ENCODE assay signal across 14 cellular contexts in genomic region chr20:9660236-9660868, GRCh38.
A peak's percentile ranks its signal among the peaks of the same experiment; 100 is the strongest.
DNase-seq lines count a peak whose midpoint lies in the region; ATAC-seq and TF ChIP-seq lines count a peak whose summit lies in the region.
"Had no signal": no experiment of that assay in that cellular context is flagged by ENCODE, and none has a peak within 500 bp of the region (broad histone marks: within the 10 kb centered on the region; RNA-seq: fewer than 3 reads in every experiment).

No MANE protein-coding gene starts in this region.

- no peak overlapping the region for H3K23ac ChIP-seq in neuronal stem cell (ENCODE audit: low read depth, low read length, poor library complexity)

- H3K4me3 ChIP-seq in NB4 (ENCODE audit: low read depth, low read length) (no peak overlapping the region), neuronal stem cell (ENCODE audit: low read length in 2 of 2) (no peak overlapping the region)
- H3K4me3 ChIP-seq: upper lobe of right lung had no signal

- H3K4ac ChIP-seq in neuronal stem cell (ENCODE audit: low read length) = no peak overlapping the region

- no peak overlapping the region for H3K14ac ChIP-seq in neuronal stem cell (ENCODE audit: low read length)

- H3K18ac ChIP-seq in neuronal stem cell (ENCODE audit: low read length) = no peak overlapping the region

- no peaks in the 10 kb centered on the region for H3K4me1 ChIP-seq in neuronal stem cell (ENCODE audit: control insufficient read depth in 2 of 2, insufficient read depth in 1 of 2, low read depth in 1 of 2, low read length in 2 of 2)
- H3K4me1 ChIP-seq: upper lobe of right lung had no signal

- intact Hi-C loops in activated CD4-positive, alpha-beta T cell treated with anti-CD3 and anti-CD28 coated beads, Interleukin-2, amount 10 ng/mL, durations not matched to agents 24 days and 14 days (cut with micrococcal nuclease) = no loop called here

- no peak overlapping the region for H2BK12ac ChIP-seq in neuronal stem cell (ENCODE audit: low read length)

- H2AK5ac ChIP-seq in neuronal stem cell (ENCODE audit: low read depth, low read length) = no peak overlapping the region

- H4K91ac ChIP-seq in neuronal stem cell (ENCODE audit: low read depth, low read length, poor library complexity) = no peak overlapping the region

- no peak overlapping the region for H3K4me2 ChIP-seq in neuronal stem cell (ENCODE audit: insufficient read depth, low read length, poor library complexity, severe bottlenecking)

- no peak overlapping the region for H3K9ac ChIP-seq in neuronal stem cell (ENCODE audit: low read depth, low read length, poor library complexity)

- H3K27ac Mint-ChIP-seq in activated CD4-positive, alpha-beta T cell treated with anti-CD3 and anti-CD28 coated beads, Interleukin-2, amount 10 ng/mL, durations not matched to agents 24 days and 14 days = no peak overlapping the region

- no peak overlapping the region for H2BK5ac ChIP-seq in neuronal stem cell (ENCODE audit: low read length)

- no peak overlapping the region for H2BK15ac ChIP-seq in neuronal stem cell (ENCODE audit: low read length)

- no peak for ATAC-seq in GM21367 (IDR thresholded peaks at IDR 0.05; ENCODE audit: unreplicated experiment)
- no peak for ATAC-seq in activated T-cell treated with anti-CD3 and anti-CD28 coated beads, Interleukin-2, amount 50 U/mL, for 4 hours
- ATAC-seq: upper lobe of right lung had no signal

- TF ChIP-seq POLR2A in NB4 (IDR thresholded peaks at IDR 0.05; ENCODE audit: extremely low read depth, insufficient read length) = no peak

- peaks cover 0 to 2% (median 0%) of the 10 kb centered on the region in 3 experiments for H3K27me3 ChIP-seq in neuronal stem cell (ENCODE audit: control insufficient read depth in 3 of 3, insufficient read depth in 3 of 3, low read depth in 1 of 3, low read length in 3 of 3)
- H3K27me3 ChIP-seq: neutrophil had no signal

- H3K79me1 ChIP-seq in neuronal stem cell (ENCODE audit: low read depth, low read length) = no peaks in the 10 kb centered on the region

- WGBS in neuronal stem cell (ENCODE audit: extremely low coverage in 2 of 2, insufficient read length in 2 of 2, insufficient replicate concordance in 1 of 2), 2 donors = 100% methylated on average over 3 of the region's 8 CpGs; no CpG with 5 or more reads in 1 of the 2 donors

- no peak overlapping the region for H2AFZ ChIP-seq in neuronal stem cell (ENCODE audit: low read length)

- H3K27me3 Mint-ChIP-seq in activated CD4-positive, alpha-beta T cell treated with anti-CD3 and anti-CD28 coated beads, Interleukin-2, amount 10 ng/mL, durations not matched to agents 24 days and 14 days = no peaks in the 10 kb centered on the region
- no peaks in the 10 kb centered on the region for H3K27me3 Mint-ChIP-seq in activated T-cell treated with anti-CD3 and anti-CD28 coated beads, Interleukin-2, amount 50 U/mL, for 4 hours (ENCODE audit: low read depth)

- H3K36me3 ChIP-seq in neuronal stem cell (replicated peaks in 1 of 2; ENCODE audit: control insufficient read depth in 2 of 2, insufficient read depth in 2 of 2, low read length in 2 of 2) = no peaks in the 10 kb centered on the region
- H3K36me3 ChIP-seq: neutrophil, upper lobe of right lung had no signal

- no peak overlapping the region for H3K27ac ChIP-seq in neuronal stem cell (replicated peaks; ENCODE audit: low read length)
- H3K27ac ChIP-seq: neutrophil, upper lobe of right lung had no signal

- no peak for TF ChIP-seq CTCF in NB4 (IDR thresholded peaks at IDR 0.05; ENCODE audit: low read depth, low read length)

- no peaks in the 10 kb centered on the region for H3K9me3 ChIP-seq in neuronal stem cell (replicated peaks in 1 of 2; ENCODE audit: control insufficient read depth in 2 of 2, insufficient read depth in 1 of 2, low read depth in 1 of 2, low read length in 2 of 2)
- H3K9me3 ChIP-seq: neutrophil, upper lobe of right lung had no signal

- no peaks in the 10 kb centered on the region for H3K36me3 Mint-ChIP-seq in activated CD4-positive, alpha-beta T cell treated with anti-CD3 and anti-CD28 coated beads, Interleukin-2, amount 10 ng/mL, durations not matched to agents 24 days and 14 days (ENCODE audit: low read depth)
- H3K36me3 Mint-ChIP-seq in activated T-cell treated with anti-CD3 and anti-CD28 coated beads, Interleukin-2, amount 50 U/mL, for 4 hours (ENCODE audit: insufficient read depth) = no peaks in the 10 kb centered on the region

- H2BK120ac ChIP-seq in neuronal stem cell (ENCODE audit: low read depth, low read length) = no peak overlapping the region

- H3K4me1 Mint-ChIP-seq in activated CD4-positive, alpha-beta T cell treated with anti-CD3 and anti-CD28 coated beads, Interleukin-2, amount 10 ng/mL, durations not matched to agents 24 days and 14 days = no peaks in the 10 kb centered on the region
- H3K4me1 Mint-ChIP-seq in activated T-cell treated with anti-CD3 and anti-CD28 coated beads, Interleukin-2, amount 50 U/mL, for 4 hours (ENCODE audit: low read depth) = no peaks in the 10 kb centered on the region

- H3K9me3 Mint-ChIP-seq in activated CD4-positive, alpha-beta T cell treated with anti-CD3 and anti-CD28 coated beads, Interleukin-2, amount 10 ng/mL, durations not matched to agents 24 days and 14 days = no peaks in the 10 kb centered on the region
- no peaks in the 10 kb centered on the region for H3K9me3 Mint-ChIP-seq in activated T-cell treated with anti-CD3 and anti-CD28 coated beads, Interleukin-2, amount 50 U/mL, for 4 hours

- no peak overlapping the region for H4K8ac ChIP-seq in neuronal stem cell (ENCODE audit: low read depth, low read length)

- peak; percentile 59 for DNase-seq in activated CD4-positive, alpha-beta T cell treated with anti-CD3 and anti-CD28 coated beads, Interleukin-2, amount 10 ng/mL, durations not matched to agents 24 days and 14 days
- no peak for DNase-seq in activated CD4-positive, alpha-beta T cell treated with anti-CD3 and anti-CD28 coated beads, Interleukin-2, amount 50 U/mL, for 4 hours
- peak; percentile 43 for DNase-seq in NB4 (ENCODE audit: low read depth)
- peak; percentile 45 for DNase-seq in dermis blood vessel endothelial cell
- peak; percentile 57 for DNase-seq in neuronal stem cell (ENCODE audit: low spot score)
- no peak for DNase-seq in activated T-cell treated with anti-CD3 and anti-CD28 coated beads, Interleukin-2, amount 50 U/mL, for 4 hours
- DNase-seq in NCI-H1417 (lab: John Stamatoyannopoulos, UW) = no peak
- DNase-seq: central memory CD4-positive, alpha-beta T cell; hippocampal formation; NCI-H1694 treated with DMSO at 0.1 percent for 48 hours; Right ventricle myocardium superior; upper lobe of right lung had no signal

- H3K4me3 Mint-ChIP-seq in activated CD4-positive, alpha-beta T cell treated with anti-CD3 and anti-CD28 coated beads, Interleukin-2, amount 10 ng/mL, durations not matched to agents 24 days and 14 days = no peak overlapping the region
- H3K4me3 Mint-ChIP-seq in activated T-cell treated with anti-CD3 and anti-CD28 coated beads, Interleukin-2, amount 50 U/mL, for 4 hours = no peak overlapping the region

Comparison
In these comparisons a context has a peak if more than half of its experiments do, and no peak if none do; other contexts are left out.
1. DNase-seq: peak in activated CD4-positive, alpha-beta T cell treated with anti-CD3 and anti-CD28 coated beads, Interleukin-2, amount 10 ng/mL, durations not matched to agents 24 days and 14 days (single experiment), NB4 (single experiment), dermis blood vessel endothelial cell (single experiment) and neuronal stem cell (single experiment); none in activated CD4-positive, alpha-beta T cell treated with anti-CD3 and anti-CD28 coated beads, Interleukin-2, amount 50 U/mL, for 4 hours (0 of 2), activated T-cell treated with anti-CD3 and anti-CD28 coated beads, Interleukin-2, amount 50 U/mL, for 4 hours (single experiment) and NCI-H1417 (0 of 3).